ENCODE assay signal across 19 cellular contexts in the genomic region with DNA sequence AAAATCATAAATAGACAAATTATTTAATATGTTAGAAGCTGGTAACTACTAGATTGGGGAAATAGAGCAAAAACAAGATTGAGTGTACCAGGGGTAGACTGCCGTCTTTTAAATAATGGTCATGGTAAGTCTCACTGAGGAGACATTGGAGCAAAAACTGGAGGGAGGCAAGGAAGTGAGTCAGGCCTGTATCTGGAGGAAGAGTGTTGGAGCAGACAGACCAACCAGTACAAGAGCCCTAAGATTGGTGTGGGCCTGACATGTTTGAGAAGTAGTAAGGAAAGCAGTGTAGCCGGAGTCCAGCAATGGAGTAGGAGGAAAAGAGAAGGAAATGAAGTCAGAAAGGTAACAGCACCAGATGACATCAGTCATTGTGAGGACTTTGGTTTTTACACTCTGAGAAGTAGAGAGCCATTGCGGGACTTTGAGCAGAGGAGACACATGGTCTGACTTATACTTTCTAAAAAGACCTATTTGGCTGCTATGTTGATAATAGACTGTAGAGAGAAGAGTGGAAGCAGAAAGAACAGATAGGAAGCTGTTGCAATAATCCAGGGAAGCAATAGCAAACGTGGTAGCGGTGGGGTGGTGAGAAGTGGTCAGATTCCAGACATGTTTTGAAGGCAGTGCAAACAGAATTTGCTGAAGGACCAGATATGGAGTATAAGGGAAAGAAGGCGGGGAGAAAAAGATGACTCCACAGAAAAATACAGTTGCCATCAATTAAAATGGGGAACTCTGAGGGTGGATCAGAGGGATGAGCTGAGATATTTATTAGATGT. TPM values are rescaled to one million over a fixed set of nuclear protein-coding genes. Genes with fewer than 3 reads are reported as not detected.
DNase-seq lines count a peak whose midpoint lies in the region; ATAC-seq, FAIRE-seq and TF ChIP-seq lines count a peak whose summit lies in the region.
"Had no signal": no experiment of that assay in that cellular context is flagged by ENCODE, and none has a peak within 500 bp of the region (broad histone marks: within the 10 kb centered on the region; RNA-seq: fewer than 3 reads in every experiment).

No MANE protein-coding gene starts in this region.

- no peaks in the 10 kb centered on the region for H3K4me1 Mint-ChIP-seq in effector memory CD8-positive, alpha-beta T cell (ENCODE audit: low read depth in 2 of 2)

- H3K9me3 ChIP-seq in HepG2 (ENCODE audit: low read length) (no peaks in the 10 kb centered on the region), right lobe of liver (no peaks in the 10 kb centered on the region), hepatocyte (ENCODE audit: low read depth) (no peaks in the 10 kb centered on the region)
- H3K9me3 ChIP-seq: BLaER1, HAP-1 had no signal

- H3K4me3 Mint-ChIP-seq in effector memory CD8-positive, alpha-beta T cell: no peak overlapping the region

- H3K9ac ChIP-seq in HepG2 (ENCODE audit: insufficient read depth, low read depth, low read length): no peak overlapping the region
- H3K9ac ChIP-seq: BLaER1 had no signal

- 13% methylated on average over 6 of the region's 6 CpGs for WGBS in HepG2 (ENCODE audit: low lambda C conversion rate)
- WGBS in right lobe of liver (ENCODE audit: insufficient coverage, low coverage, low lambda C conversion rate, missing lambda C conversion rate): 75% methylated on average over 6 of the region's 6 CpGs
- whole genome bisulfite sequencing in hepatocyte (ENCODE audit: low lambda C conversion rate, missing lambda C conversion rate): 77% methylated on average over 6 of the region's 6 CpGs

- POLR2A ChIA-PET in HepG2 (lab: Yijun Ruan, JAX): no interaction called here

- peaks cover 10 to 17% of the 10 kb centered on the region in 2 donors for H3K27me3 Mint-ChIP-seq in effector memory CD8-positive, alpha-beta T cell

- in situ Hi-C loops in HepG2 (cut with HindIII; ENCODE audit: extremely low pct_ligation_motif_present, low pct_unique_long_range_greater_than_20kb): no loop called here

- TF ChIP-seq CTCF in HepG2 (CRISPR knock-in tag; IDR thresholded peaks at IDR 0.05): no peak
- no peak for TF ChIP-seq CTCF in right lobe of liver (IDR thresholded peaks at IDR 0.05)
- no peak for TF ChIP-seq CTCF in hepatocyte (IDR thresholded peaks at IDR 0.05; ENCODE audit: poor library complexity)

- DNase-seq in HepG2 (ENCODE audit: low spot score) (peak; percentile 60), right lobe of liver (no peak), dermis blood vessel endothelial cell (peak; percentile 50), hepatocyte (ENCODE audit: low spot score) (peak; percentile 19), NCI-H526 treated with DMSO at 0.1 percent for 48 hours (lab: John Stamatoyannopoulos, UW) (no peak), NCI-H526 (lab: John Stamatoyannopoulos, UW) (no peak)
- no peak for DNase-seq in activated T-cell treated with anti-CD3 and anti-CD28 coated beads, Interleukin-2, amount 50 U/mL, for 48 hours
- no peak for DNase-seq in effector memory CD8-positive, alpha-beta T cell
- DNase-seq: AML-193, Calu3, DMS 273 treated with DMSO at 0.1 percent for 48 hours, GOT3 had no signal

- TF ChIP-seq POLR2A in HepG2 (IDR thresholded peaks at IDR 0.05; ENCODE audit: insufficient read depth in 1 of 2, low read depth in 2 of 2, low read length in 2 of 2) (no peak), right lobe of liver (IDR thresholded peaks at IDR 0.05) (no peak)

- intact Hi-C loops in HepG2 (cut with micrococcal nuclease; ENCODE audit: unreplicated experiment): no loop called here
- intact Hi-C loops in right lobe of liver (cut with DNase I): no loop called here

- no peaks in the 10 kb centered on the region for H3K9me3 Mint-ChIP-seq in effector memory CD8-positive, alpha-beta T cell

- H3K4me1 ChIP-seq in HepG2 (ENCODE audit: insufficient read depth, low read length) (peaks cover 34% of the 10 kb centered on the region), right lobe of liver (peaks cover 0 to 12% (median 5%) of the 10 kb centered on the region in 4 donors), hepatocyte (ENCODE audit: insufficient read depth) (no peaks in the 10 kb centered on the region)
- H3K4me1 ChIP-seq: BLaER1, HAP-1 had no signal

- H3K36me3 Mint-ChIP-seq in effector memory CD8-positive, alpha-beta T cell (ENCODE audit: insufficient read depth): no peaks in the 10 kb centered on the region

- H3K4me2 ChIP-seq in HepG2 (ENCODE audit: low read depth, low read length): no peak overlapping the region
- no peak overlapping the region for H3K4me2 ChIP-seq in hepatocyte
- H3K4me2 ChIP-seq: BLaER1 had no signal

- H2AFZ ChIP-seq in HepG2 (ENCODE audit: low read length): no peak overlapping the region
- peak overlapping the region; percentile 4 for H2AFZ ChIP-seq in hepatocyte

- H3K36me3 ChIP-seq in HepG2 (replicated peaks in 1 of 2; ENCODE audit: control insufficient read depth in 1 of 2, insufficient read depth in 2 of 2, low read length in 2 of 2) (no peaks in the 10 kb centered on the region), right lobe of liver (no peaks in the 10 kb centered on the region), hepatocyte (replicated peaks; ENCODE audit: insufficient read depth, low read depth) (no peaks in the 10 kb centered on the region)
- H3K36me3 ChIP-seq: BLaER1, HAP-1 had no signal

- no peaks in the 10 kb centered on the region for H3K9me2 ChIP-seq in hepatocyte (replicated peaks; ENCODE audit: insufficient read depth)

- CTCF ChIA-PET in HepG2 (lab: Yijun Ruan, JAX; ENCODE audit: low intra/inter-chr PET ratio, low total read pairs): no interaction called here

- TF ChIP-seq EP300 in HepG2 (IDR thresholded peaks at IDR 0.05; ENCODE audit: low read depth in 2 of 2, low read length in 2 of 2) (no peak), HepG2 (CRISPR knock-in tag; IDR thresholded peaks at IDR 0.05; ENCODE audit: borderline replicate concordance) (no peak)

- BruUV-seq in HepG2 (replicated peaks; lab: Mats Ljungman, UMichigan): no TSS peak

- H3K79me2 ChIP-seq in HepG2 (ENCODE audit: insufficient read depth, low read length) (no peaks in the 10 kb centered on the region), hepatocyte (no peaks in the 10 kb centered on the region)

- H3K27ac ChIP-seq in HepG2 (ENCODE audit: extremely low read length, insufficient read depth, low read length) (no peak overlapping the region), right lobe of liver (no peak overlapping the region), hepatocyte (peak overlapping the region; percentile 77)
- H3K27ac ChIP-seq: 22Rv1, BLaER1 had no signal

- H3K27me3 ChIP-seq in HepG2 (ENCODE audit: control insufficient read depth in 1 of 2, insufficient read depth in 2 of 2, low read length in 2 of 2): no peaks in the 10 kb centered on the region; a peak in 1 of 5 replicates
- no peaks in the 10 kb centered on the region for H3K27me3 ChIP-seq in right lobe of liver
- H3K27me3 ChIP-seq in hepatocyte: no peaks in the 10 kb centered on the region
- H3K27me3 ChIP-seq: BLaER1 had no signal

- FAIRE-seq in HepG2 (lab: Jason Lieb, UNC): peak; percentile 51
- FAIRE-seq: GM12878 had no signal

- ATAC-seq in HepG2: peak; percentile 74
- no peak for ATAC-seq in right lobe of liver
- no peak for ATAC-seq in effector memory CD8-positive, alpha-beta T cell (replicated peaks)
- ATAC-seq: GM12878 had no signal

- no peak overlapping the region for H3K4me3 ChIP-seq in HepG2 (replicated peaks in 1 of 3; ENCODE audit: insufficient read depth in 1 of 3, low read depth in 2 of 3, low read length in 3 of 3)
- no peak overlapping the region for H3K4me3 ChIP-seq in right lobe of liver
- H3K4me3 ChIP-seq in hepatocyte: no peak overlapping the region
- H3K4me3 ChIP-seq: BLaER1, GM12878, HAP-1 had no signal

- no peak overlapping the region for H3K27ac Mint-ChIP-seq in effector memory CD8-positive, alpha-beta T cell

- no peaks in the 10 kb centered on the region for H4K20me1 ChIP-seq in HepG2 (ENCODE audit: insufficient read depth, low read length)
- no peaks in the 10 kb centered on the region for H4K20me1 ChIP-seq in hepatocyte (ENCODE audit: insufficient read depth, poor library complexity, severe bottlenecking)
- H4K20me1 ChIP-seq: BLaER1 had no signal

- no peak for TF ChIP-seq RAD21 in HepG2 (CRISPR knock-in tag; IDR thresholded peaks at IDR 0.05)

TF ChIP-seq in HepG2, 621 proteins besides CTCF, POLR2A, EP300 and RAD21 (continues in another document):
- TF ChIP-seq SOX6 (IDR thresholded peaks at IDR 0.05) (no peak), SOX6 (CRISPR knock-in tag; IDR thresholded peaks at IDR 0.05) (0 out of 2 replicates have a peak, but pooled peaks have one; percentile 12), ZBTB21 (CRISPR knock-in tag; IDR thresholded peaks at IDR 0.05) (peak; percentile 46; the same call in 1 of the 2 replicates)

RNA-seq across cellular contexts. Expression of gene GJA5, which starts 44.7 kb away (rescaled TPM):
- total RNA-seq in HepG2 (2016; rRNA removed; fragmentation: Illumina TruSeq; extraction: Trizol): not detected in 2 replicates
- total RNA-seq in HepG2 (2016; cell fraction: cytosol; rRNA removed; fragmentation: Illumina TruSeq; extraction: Trizol; ENCODE audit: low read depth): not detected in 2 replicates
- not detected in 2 replicates for total RNA-seq in HepG2 (2016; cell fraction: insoluble cytoplasmic fraction; rRNA removed; fragmentation: Illumina TruSeq; extraction: Trizol)
- not detected in 2 replicates for total RNA-seq in HepG2 (2016; cell fraction: membrane; rRNA removed; fragmentation: Illumina TruSeq; extraction: Trizol)
- not detected in 2 replicates for total RNA-seq in HepG2 (2016; cell fraction: nucleus; rRNA removed; fragmentation: Illumina TruSeq; extraction: Trizol)
- polyA plus RNA-seq in HepG2 (2011; rRNA removed): not detected in 2 replicates
- polyA plus RNA-seq in HepG2 (2011; cell fraction: cytosol; rRNA removed): not detected in 2 replicates
- not detected in 2 replicates for polyA plus RNA-seq in HepG2 (2011; cell fraction: nucleus; rRNA removed)
- polyA plus RNA-seq in HepG2 (2012): not detected in 2 replicates
- not detected in 2 replicates for polyA plus RNA-seq in HepG2 (2016; cell fraction: cytosol; fragmentation: Illumina TruSeq; extraction: Trizol; ENCODE audit: low read depth)
- not detected in 2 replicates for polyA plus RNA-seq in HepG2 (2016; cell fraction: insoluble cytoplasmic fraction; fragmentation: Illumina TruSeq; extraction: Trizol; ENCODE audit: low read depth)
- not detected in 2 replicates for polyA plus RNA-seq in HepG2 (2016; cell fraction: membrane; fragmentation: Illumina TruSeq; extraction: Trizol; ENCODE audit: low read depth)
- polyA plus RNA-seq in HepG2 (2016; cell fraction: nucleus; fragmentation: Illumina TruSeq; extraction: Trizol; ENCODE audit: insufficient read depth, low read depth): not detected in 2 replicates
- 0.94 TPM in 1 of 2 replicates, not detected in the other for polyA minus RNA-seq in HepG2 (2011; rRNA and poly(A)+ RNA removed; ENCODE audit: low replicate concordance)
- polyA minus RNA-seq in HepG2 (2011; cell fraction: cytosol; rRNA and poly(A)+ RNA removed): not detected in 2 replicates
- polyA minus RNA-seq in HepG2 (2011; cell fraction: nucleus; rRNA and poly(A)+ RNA removed): not detected in 2 replicates
- 1 to 10 TPM in 1 of 6 experiments, under 1 TPM in 5; 0.12 to 1.2 (median 0.56) TPM for total RNA-seq in right lobe of liver
- under 0.01 and 0.33 TPM in 2 replicates for total RNA-seq in dermis blood vessel endothelial cell
- 6.0 and 12.4 TPM in 2 replicates for total RNA-seq in hepatocyte
- polyA plus RNA-seq in hepatocyte: 9.7 and 15.3 TPM in 2 replicates
- total RNA-seq: A673, Calu3, Daoy, G401, GM12878 had no signal
- polyA plus RNA-seq: GM12878 had no signal

Comparison
In these comparisons a context has a peak if more than half of its experiments do, and no peak if none do; other contexts are left out.
1. DNase-seq: peak in HepG2 (single experiment), dermis blood vessel endothelial cell (single experiment) and hepatocyte (single experiment); none in right lobe of liver (0 of 3), NCI-H526 treated with DMSO at 0.1 percent for 48 hours (single experiment), activated T-cell treated with anti-CD3 and anti-CD28 coated beads, Interleukin-2, amount 50 U/mL, for 48 hours (0 of 2), NCI-H526 (0 of 2) and effector memory CD8-positive, alpha-beta T cell (0 of 3).